ENCODE assay signal across 8 cellular contexts in the genomic region with DNA sequence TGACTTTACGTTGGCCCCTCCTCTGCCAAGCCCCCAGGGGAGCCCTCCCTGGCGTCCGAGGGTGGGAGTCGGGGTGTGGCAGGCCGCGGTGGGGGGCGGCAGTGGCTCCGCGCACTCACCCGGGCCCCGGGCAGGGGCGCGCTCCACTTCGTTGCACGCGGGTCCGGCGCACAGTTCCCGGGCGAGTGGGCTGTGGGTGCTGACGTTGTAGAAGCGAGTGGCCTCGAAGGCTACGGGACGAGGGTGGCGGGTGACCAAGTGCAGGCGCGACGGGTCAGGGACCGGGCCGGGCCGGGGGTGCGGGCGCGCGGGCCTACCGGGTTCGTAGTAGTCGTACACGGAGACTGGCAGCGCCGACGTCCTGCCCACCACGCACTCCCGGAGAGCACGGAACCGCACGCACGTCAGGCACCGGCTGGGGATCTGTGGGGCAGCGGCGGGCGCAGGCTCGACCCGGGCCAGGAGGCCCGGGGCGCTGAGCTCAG. TPM values are rescaled to one million over a fixed set of nuclear protein-coding genes. Genes with fewer than 3 reads are reported as not detected.
A peak's percentile ranks its signal among the peaks of the same experiment; 100 is the strongest.
DNase-seq lines count a peak whose midpoint lies in the region; ATAC-seq, FAIRE-seq and TF ChIP-seq lines count a peak whose summit lies in the region.

No MANE protein-coding gene starts in this region.

- H3K9me3 Mint-ChIP-seq in stimulated activated naive CD8-positive, alpha-beta T cell treated with anti-CD3 and anti-CD28 coated beads, Interleukin-15, amount 100 ng/mL, for 72 hours: no peaks in the 10 kb centered on the region

- ATAC-seq in HG03045 (IDR thresholded peaks at IDR 0.05; ENCODE audit: unreplicated experiment): peak; percentile 33
- peak; percentile 16 for ATAC-seq in stimulated activated naive CD8-positive, alpha-beta T cell treated with anti-CD3 and anti-CD28 coated beads, Interleukin-15, amount 100 ng/mL, for 72 hours
- no peak for ATAC-seq in GM18868 (IDR thresholded peaks at IDR 0.05; ENCODE audit: unreplicated experiment)

- no peak overlapping the region for H3K27ac ChIP-seq in keratinocyte (ENCODE audit: control insufficient read depth, insufficient read depth, low read length)
- no peak overlapping the region for H3K27ac ChIP-seq in Karpas-422 (ENCODE audit: low read length)

- no peaks in the 10 kb centered on the region for H3K36me3 ChIP-seq in keratinocyte (ENCODE audit: control insufficient read depth in 2 of 2, extremely low read depth in 1 of 2, insufficient read depth in 2 of 2, low read length in 2 of 2)
- no peaks in the 10 kb centered on the region for H3K36me3 ChIP-seq in Karpas-422 (ENCODE audit: insufficient read depth, low read length)

- H3K4me1 ChIP-seq in keratinocyte (ENCODE audit: control insufficient read depth, extremely low read depth, insufficient read depth, low read length) (no peaks in the 10 kb centered on the region), Karpas-422 (ENCODE audit: low read length) (peaks cover 7% of the 10 kb centered on the region)

- H3K9ac ChIP-seq in keratinocyte (ENCODE audit: control insufficient read depth, extremely low read depth, insufficient read depth, low read length) (peak overlapping the region; percentile 54), Karpas-422 (ENCODE audit: low read length) (no peak overlapping the region)

- H4K20me1 ChIP-seq in keratinocyte (ENCODE audit: control insufficient read depth, extremely low read depth, insufficient read depth, low read length) (no peaks in the 10 kb centered on the region), Karpas-422 (ENCODE audit: insufficient read depth, low read depth, low read length) (no peaks in the 10 kb centered on the region)

- dilution Hi-C loops in keratinocyte (cut with MboI; ENCODE audit: extremely low pct_ligation_motif_present, low sequenced_read_pairs): no loop called here

- H3K4me1 Mint-ChIP-seq in stimulated activated naive CD8-positive, alpha-beta T cell treated with anti-CD3 and anti-CD28 coated beads, Interleukin-15, amount 100 ng/mL, for 72 hours: peaks cover 53% of the 10 kb centered on the region

- H3K27me3 ChIP-seq in keratinocyte (ENCODE audit: control insufficient read depth, extremely low read depth, insufficient read depth, low read length) (no peaks in the 10 kb centered on the region), Karpas-422 (ENCODE audit: low read length) (no peaks in the 10 kb centered on the region; the same call in 1 of the 2 replicates)

- no peaks in the 10 kb centered on the region for H3K9me1 ChIP-seq in keratinocyte (ENCODE audit: control insufficient read depth, extremely low read depth, insufficient read depth, low read length)

- H3K79me2 ChIP-seq in keratinocyte (ENCODE audit: control insufficient read depth, insufficient read depth, low read length) (no peaks in the 10 kb centered on the region), Karpas-422 (ENCODE audit: low read length) (no peaks in the 10 kb centered on the region)

- H3K4me2 ChIP-seq in keratinocyte (ENCODE audit: control insufficient read depth, extremely low read depth, insufficient read depth, low read depth, low read length) (peak overlapping the region; percentile 69), Karpas-422 (ENCODE audit: low read depth, low read length, poor library complexity, severe bottlenecking) (no peak overlapping the region)

- peaks cover 37% of the 10 kb centered on the region for H3K27me3 Mint-ChIP-seq in stimulated activated naive CD8-positive, alpha-beta T cell treated with anti-CD3 and anti-CD28 coated beads, Interleukin-15, amount 100 ng/mL, for 72 hours

- H3K4me3 Mint-ChIP-seq in stimulated activated naive CD8-positive, alpha-beta T cell treated with anti-CD3 and anti-CD28 coated beads, Interleukin-15, amount 100 ng/mL, for 72 hours: peak overlapping the region; percentile 69 to 73

- peak; percentile 29 for TF ChIP-seq POLR2A in GM15510 (IDR thresholded peaks at IDR 0.05; ENCODE audit: borderline replicate concordance, extremely low read depth, insufficient read length)

- no peak for FAIRE-seq in keratinocyte (lab: Jason Lieb, UNC)

- peak overlapping the region; percentile 59 to 67 (median 61) for H3K4me3 ChIP-seq in keratinocyte (ENCODE audit: control insufficient read depth in 2 of 3, extremely low read depth in 1 of 3, insufficient read depth in 2 of 3, low read depth in 1 of 3, low read length in 3 of 3)
- no peak overlapping the region for H3K4me3 ChIP-seq in Karpas-422 (ENCODE audit: low read length)

- H3K9me3 ChIP-seq in keratinocyte (ENCODE audit: control insufficient read depth, low read depth, low read length): no peaks in the 10 kb centered on the region
- no peaks in the 10 kb centered on the region for H3K9me3 ChIP-seq in Karpas-422 (ENCODE audit: low read length)

- DNase-seq in amniotic epithelial cell (ENCODE audit: low read depth): peak; percentile 42
- DNase-seq in keratinocyte (ENCODE audit: low read depth, low spot score): no peak
- DNase-seq in stimulated activated naive CD8-positive, alpha-beta T cell treated with anti-CD3 and anti-CD28 coated beads, Interleukin-15, amount 100 ng/mL, for 72 hours: no peak
- DNase-seq in DMS153 treated with DMSO at 0.1 percent for 48 hours (lab: John Stamatoyannopoulos, UW; ENCODE audit: unreplicated experiment): no peak
- DNase-seq in Karpas-422: no peak

- H2AFZ ChIP-seq in keratinocyte (ENCODE audit: control insufficient read depth, low read length) (peak overlapping the region; percentile 65), Karpas-422 (ENCODE audit: low read length) (no peak overlapping the region)

- no peaks in the 10 kb centered on the region for H3K9me2 ChIP-seq in Karpas-422 (replicated peaks; ENCODE audit: insufficient read depth, low read length)

- no peak overlapping the region for H3K27ac Mint-ChIP-seq in stimulated activated naive CD8-positive, alpha-beta T cell treated with anti-CD3 and anti-CD28 coated beads, Interleukin-15, amount 100 ng/mL, for 72 hours

- TF ChIP-seq CTCF in keratinocyte (optimal IDR thresholded peaks at IDR 0.05 in 1 of 3, IDR thresholded peaks at IDR 0.05 in 1 of 3, conservative IDR thresholded peaks at IDR 0.05 in 1 of 3; ENCODE audit: extremely low read depth in 1 of 3, insufficient read depth in 2 of 3, low read length in 3 of 3): no peak

RNA-seq across cellular contexts. Expression of gene F2RL3, which starts 8.8 kb away (rescaled TPM):
- polyA plus RNA-seq in keratinocyte: 0.01 TPM in 1 of 3 replicates, not detected in the others
- polyA plus RNA-seq in keratinocyte (2011; ENCODE audit: low read depth): not detected
- not detected in 2 replicates for polyA plus RNA-seq in keratinocyte (2011; cell fraction: cytosol; rRNA removed)
- not detected in 2 replicates for polyA plus RNA-seq in keratinocyte (2011; cell fraction: nucleus; rRNA removed)
- polyA plus RNA-seq in keratinocyte (2012; ENCODE audit: low replicate concordance): 0.04 TPM in 1 of 2 replicates, not detected in the other
- not detected in 3 replicates for polyA minus RNA-seq in keratinocyte
- polyA minus RNA-seq in keratinocyte (2011; cell fraction: cytosol; rRNA and poly(A)+ RNA removed): not detected
- not detected in 2 replicates for polyA minus RNA-seq in keratinocyte (2011; cell fraction: nucleus; rRNA and poly(A)+ RNA removed)
- not detected in 2 replicates for total RNA-seq in Karpas-422 (2014; rRNA removed; shearing (Covaris generic); ENCODE audit: low replicate concordance)
